ENCODE assay signal across 7 cellular contexts in genomic region chr7:82255706-82256105, GRCh38.
"Had no signal": no experiment of that assay in that cellular context is flagged by ENCODE, and none has a peak within 500 bp of the region (broad histone marks: within the 10 kb centered on the region; RNA-seq: fewer than 3 reads in every experiment).

No MANE protein-coding gene starts in this region.

- H3K36me3 Mint-ChIP-seq: IgD-negative memory B cell had no signal

- H3K27me3 Mint-ChIP-seq: IgD-negative memory B cell had no signal

- DNase-seq: H9, HCEC 1CT, HFFc6, KBM-7 had no signal

- H3K4me1 Mint-ChIP-seq: IgD-negative memory B cell had no signal

- H3K27ac Mint-ChIP-seq: GM23338, HFFc6, IgD-negative memory B cell had no signal

- H3K9me3 Mint-ChIP-seq: GM23338, H9, HFFc6 had no signal

- ATAC-seq: GM23338, HepG2 had no signal

- H3K4me3 Mint-ChIP-seq: GM23338, H9, HFFc6, IgD-negative memory B cell had no signal
